ENCODE assay signal across 21 cellular contexts in genomic region chr7:154183482-154183881, GRCh38.
"Had no signal": no experiment of that assay in that cellular context is flagged by ENCODE, and none has a peak within 500 bp of the region (broad histone marks: within the 10 kb centered on the region; RNA-seq: fewer than 3 reads in every experiment).

No MANE protein-coding gene starts in this region.

- H3K9me3 ChIP-seq: breast epithelium, heart right ventricle, stomach, suprapubic skin, tibial nerve, uterus had no signal

- H3K36me3 ChIP-seq: breast epithelium, heart right ventricle, stomach, suprapubic skin, tibial nerve, uterus had no signal

- DNase-seq: activated CD4-positive, alpha-beta T cell treated with anti-CD3 and anti-CD28 coated beads for 1 hour; activated CD4-positive, alpha-beta T cell treated with anti-CD3 and anti-CD28 coated beads, Interleukin-2, amount 50 U/mL, for 1 hour; activated naive CD8-positive, alpha-beta T cell treated with anti-CD3 and anti-CD28 coated beads for 36 hours; activated T-cell treated with anti-CD3 and anti-CD28 coated beads, Interleukin-2, amount 50 U/mL, for 1 hour; heart right ventricle; left colon; occipital lobe; small intestine; stimulated activated CD4-positive, alpha-beta T cell treated with anti-CD3 and anti-CD28 coated beads, Interleukin-2, amount 100 ng/mL, for 24 hours; stomach; uterus had no signal

- H3K27me3 Mint-ChIP-seq: central memory CD8-positive, alpha-beta T cell; memory B cell had no signal

- H3K27me3 ChIP-seq: tibial nerve, uterus had no signal

- H3K4me1 ChIP-seq: breast epithelium, heart right ventricle, stomach, suprapubic skin, tibial nerve, uterus had no signal

- H3K36me3 Mint-ChIP-seq: activated naive CD8-positive, alpha-beta T cell treated with anti-CD3 and anti-CD28 coated beads for 36 hours; memory B cell; stimulated activated effector memory CD8-positive, alpha-beta T cell treated with anti-CD3 and anti-CD28 coated beads, Interleukin-12 subunit alpha, Interleukin-12 subunit beta, amount 100 ng/mL, for 72 hours had no signal

- H3K9me3 Mint-ChIP-seq: activated naive CD8-positive, alpha-beta T cell treated with anti-CD3 and anti-CD28 coated beads for 36 hours; nephron; T-helper 2 cell treated with Interferon-gamma antibody and Interleukin-4, amounts not matched to agents 5 μg/mL and 100 μg/mL, for 36 hours had no signal

- H3K27ac Mint-ChIP-seq: activated naive CD8-positive, alpha-beta T cell treated with anti-CD3 and anti-CD28 coated beads for 36 hours; memory B cell; nephron; stimulated activated effector memory CD8-positive, alpha-beta T cell treated with anti-CD3 and anti-CD28 coated beads, Interleukin-12 subunit alpha, Interleukin-12 subunit beta, amount 100 ng/mL, for 72 hours; T-helper 2 cell treated with Interferon-gamma antibody and Interleukin-4, amounts not matched to agents 5 μg/mL and 100 μg/mL, for 36 hours had no signal

- H3K4me1 Mint-ChIP-seq: activated naive CD8-positive, alpha-beta T cell treated with anti-CD3 and anti-CD28 coated beads for 36 hours; central memory CD8-positive, alpha-beta T cell; memory B cell; nephron; stimulated activated effector memory CD8-positive, alpha-beta T cell treated with anti-CD3 and anti-CD28 coated beads, Interleukin-12 subunit alpha, Interleukin-12 subunit beta, amount 100 ng/mL, for 72 hours had no signal

- H3K27ac ChIP-seq: breast epithelium, coronary artery, heart right ventricle, stomach, suprapubic skin, tibial nerve, uterus had no signal

- H3K4me3 Mint-ChIP-seq: activated naive CD8-positive, alpha-beta T cell treated with anti-CD3 and anti-CD28 coated beads for 36 hours; central memory CD8-positive, alpha-beta T cell; memory B cell; nephron; stimulated activated effector memory CD8-positive, alpha-beta T cell treated with anti-CD3 and anti-CD28 coated beads, Interleukin-12 subunit alpha, Interleukin-12 subunit beta, amount 100 ng/mL, for 72 hours; T-helper 2 cell treated with Interferon-gamma antibody and Interleukin-4, amounts not matched to agents 5 μg/mL and 100 μg/mL, for 36 hours had no signal

- H3K4me3 ChIP-seq: breast epithelium, coronary artery, heart right ventricle, stomach, suprapubic skin, tibial nerve, uterus had no signal

- ATAC-seq: heart right ventricle; left colon; sciatic nerve; stimulated activated effector memory CD8-positive, alpha-beta T cell treated with anti-CD3 and anti-CD28 coated beads, Interleukin-12 subunit alpha, Interleukin-12 subunit beta, amount 100 ng/mL, for 72 hours had no signal
